In genomic region chr11:106241601-106242257, GRCh38 we compare ENCODE assay signal across 23 cellular contexts.
"Had no signal": no experiment of that assay in that cellular context is flagged by ENCODE, and none has a peak within 500 bp of the region (broad histone marks: within the 10 kb centered on the region; RNA-seq: fewer than 3 reads in every experiment).

No MANE protein-coding gene starts in this region.

- H3K4me2 ChIP-seq: neural progenitor cell had no signal

- H3K4me3 ChIP-seq: neural progenitor cell, ovary, prostate gland, right lobe of liver, sigmoid colon, stomach, thoracic aorta, thyroid gland, tibial nerve, upper lobe of left lung, vagina had no signal

- H2AFZ ChIP-seq: neural progenitor cell had no signal

- ATAC-seq: natural killer cell; right cardiac atrium; right lobe of liver; stimulated activated effector memory CD8-positive, alpha-beta T cell treated with anti-CD3 and anti-CD28 coated beads, Interleukin-12 subunit alpha, Interleukin-12 subunit beta, amount 100 ng/mL, for 72 hours; stimulated activated naive B cell treated with anti-CD40 and anti-IgM and Interleukin-4, amounts not matched to agents 10 μg/mL and 1 μg/mL and 100 μg/mL, for 72 hours had no signal

- H3K27ac ChIP-seq: neural progenitor cell, ovary, prostate gland, right lobe of liver, sigmoid colon, stomach, thoracic aorta, thyroid gland, tibial nerve, upper lobe of left lung, vagina had no signal

- H3K9me3 ChIP-seq: ovary, prostate gland, right lobe of liver, thoracic aorta, thyroid gland, vagina had no signal

- H3K36me3 ChIP-seq: neural progenitor cell, ovary, prostate gland, right lobe of liver, sigmoid colon, stomach, thoracic aorta, thyroid gland, tibial nerve, upper lobe of left lung, vagina had no signal

- H3K4me1 ChIP-seq: prostate gland, right lobe of liver, sigmoid colon, stomach, thyroid gland, tibial nerve, upper lobe of left lung, vagina had no signal

- H3K27me3 ChIP-seq: neural progenitor cell, ovary, right lobe of liver, sigmoid colon, stomach, thyroid gland, tibial nerve, upper lobe of left lung, vagina had no signal

- DNase-seq: natural killer cell; occipital lobe; ovary; right cardiac atrium; right lobe of liver; sigmoid colon; small intestine; stimulated activated CD4-positive, alpha-beta T cell treated with anti-CD3 and anti-CD28 coated beads, Interleukin-15, amount 100 ng/mL, for 24 hours; stimulated activated CD4-positive, alpha-beta T cell treated with anti-CD3 and anti-CD28 coated beads, Interleukin-2, amount 100 ng/mL, for 24 hours; stimulated activated CD4-positive, alpha-beta T cell treated with anti-CD3 and anti-CD28 coated beads, Interleukin-2, amount 100 ng/mL, for 48 hours; stimulated activated CD4-positive, alpha-beta T cell treated with anti-CD3 and anti-CD28 coated beads, Interleukin-4, amount 100 ng/mL, for 24 hours; stimulated activated naive B cell treated with anti-CD40 and anti-IgM and Interleukin-4, amounts not matched to agents 10 μg/mL and 1 μg/mL and 100 μg/mL, for 72 hours; stimulated activated naive CD4-positive, alpha-beta T cell treated with Interleukin-2 at 50 U/mL for 16 hours; stomach; thyroid gland; trophoblast cell; upper lobe of left lung had no signal

- H3K9ac ChIP-seq: neural progenitor cell had no signal
